In genomic region chr12:93173178-93173957, GRCh38 we compare ENCODE assay signal across 16 cellular contexts.
A peak's percentile ranks its signal among the peaks of the same experiment; 100 is the strongest.
DNase-seq lines count a peak whose midpoint lies in the region; ATAC-seq, FAIRE-seq and TF ChIP-seq lines count a peak whose summit lies in the region.
"Had no signal": no experiment of that assay in that cellular context is flagged by ENCODE, and none has a peak within 500 bp of the region (broad histone marks: within the 10 kb centered on the region; RNA-seq: fewer than 3 reads in every experiment).

No MANE protein-coding gene starts in this region.

- H3K27ac ChIP-seq in DND-41 (ENCODE audit: low read length) (no peak overlapping the region), K562 (ENCODE audit: extremely low read depth, low read depth, low read length) (no peak overlapping the region), psoas muscle (peak overlapping the region; percentile 58)

- no peaks in the 10 kb centered on the region for H3K9me1 ChIP-seq in K562 (ENCODE audit: control insufficient read depth, insufficient read depth, low read length)

- TF ChIP-seq EP300 in K562 (IDR thresholded peaks at IDR 0.05; ENCODE audit: low read length) = no peak

- H3K4me2 ChIP-seq in DND-41 (ENCODE audit: insufficient read depth, low read length) (no peak overlapping the region), K562 (ENCODE audit: insufficient read depth, low read length) (no peak overlapping the region)

- no peaks in the 10 kb centered on the region for H3K36me3 Mint-ChIP-seq in chondrocyte (ENCODE audit: low read depth)
- H3K36me3 Mint-ChIP-seq: activated naive CD8-positive, alpha-beta T cell treated with anti-CD3 and anti-CD28 coated beads, Interleukin-2, amount 10 ng/mL, durations not matched to agents 7 days and 5 days; naive B cell had no signal

- FAIRE-seq in K562 (lab: Jason Lieb, UNC) = no peak

- H3K79me2 ChIP-seq in DND-41 (ENCODE audit: insufficient read depth, low read length) (no peaks in the 10 kb centered on the region), K562 (ENCODE audit: control insufficient read depth, insufficient read depth, low read length) (no peaks in the 10 kb centered on the region)

- BruUV-seq in K562 (replicated peaks; lab: Mats Ljungman, UMichigan) = no TSS peak

- 0 out of 2 replicates have a peak, but pooled peaks cover 3% of the 10 kb centered on the region for H3K4me1 ChIP-seq in DND-41 (ENCODE audit: insufficient read depth, low read length)
- peaks cover 0 to 5% of the 10 kb centered on the region in 2 experiments; a peak in 2 of 5 replicates for H3K4me1 ChIP-seq in K562 (replicated peaks in 1 of 2; ENCODE audit: control insufficient read depth in 2 of 2, insufficient read depth in 2 of 2, low read length in 2 of 2)
- H3K4me1 ChIP-seq in psoas muscle = peaks cover 41% of the 10 kb centered on the region

- H3K9ac ChIP-seq in DND-41 (ENCODE audit: low read depth, low read length) (no peak overlapping the region), K562 (ENCODE audit: insufficient read depth in 1 of 2, low read depth in 2 of 2, low read length in 2 of 2) (no peak overlapping the region)

- CTCF ChIA-PET in K562 (lab: Yijun Ruan, JAX; ENCODE audit: low intra/inter-chr PET ratio) = no interaction called here

- ATAC-seq in DND-41 (ENCODE audit: insufficient read depth, low read depth) (peak; percentile 33; the same call in 1 of the 3 replicates), K562 (no peak), psoas muscle (no peak)
- ATAC-seq: WTC11 had no signal

- no peak overlapping the region for H3K4me3 Mint-ChIP-seq in chondrocyte (ENCODE audit: unreplicated experiment)
- H3K4me3 Mint-ChIP-seq: activated naive CD8-positive, alpha-beta T cell treated with anti-CD3 and anti-CD28 coated beads, Interleukin-2, amount 10 ng/mL, durations not matched to agents 7 days and 5 days; naive B cell; WTC11 had no signal

- no peaks in the 10 kb centered on the region for H3K27me3 ChIP-seq in DND-41 (ENCODE audit: insufficient read depth, low read length, poor library complexity)
- H3K27me3 ChIP-seq in K562 (ENCODE audit: control insufficient read depth in 2 of 2, insufficient read depth in 2 of 2, low read length in 2 of 2) = no peaks in the 10 kb centered on the region
- H3K27me3 ChIP-seq in psoas muscle (ENCODE audit: insufficient read depth in 3 of 3, low read length in 2 of 3) = no peaks in the 10 kb centered on the region

- H3K36me3 ChIP-seq in DND-41 (ENCODE audit: insufficient read depth, low read length) (no peaks in the 10 kb centered on the region), K562 (ENCODE audit: control insufficient read depth, insufficient read depth, low read length) (no peaks in the 10 kb centered on the region), psoas muscle (ENCODE audit: insufficient read depth in 1 of 2, low read depth in 1 of 2) (no peaks in the 10 kb centered on the region)

- no peak for TF ChIP-seq POLR2A in K562 (conservative IDR thresholded peaks at IDR 0.05)

- 17% methylated on average over 2 of the region's 5 CpGs for WGBS in K562 (ENCODE audit: insufficient coverage, low coverage, missing lambda C conversion rate)
- 55 to 62% (median 59%) methylated on average over 5 of the region's 5 CpGs for WGBS in psoas muscle, 3 donors

- no peak for TF ChIP-seq RAD21 in K562 (CRISPR knock-in tag; conservative IDR thresholded peaks at IDR 0.05 in 1 of 2, IDR thresholded peaks at IDR 0.05 in 1 of 2)

- H2AFZ ChIP-seq in DND-41 (ENCODE audit: low read depth, low read length) (no peak overlapping the region), K562 (ENCODE audit: low read depth, low read length) (no peak overlapping the region)

- no peaks in the 10 kb centered on the region for H3K27me3 Mint-ChIP-seq in chondrocyte (ENCODE audit: low read depth)
- H3K27me3 Mint-ChIP-seq: activated naive CD8-positive, alpha-beta T cell treated with anti-CD3 and anti-CD28 coated beads, Interleukin-2, amount 10 ng/mL, durations not matched to agents 7 days and 5 days; naive B cell had no signal

- no peak overlapping the region for H3K4me3 ChIP-seq in DND-41 (ENCODE audit: low read depth in 1 of 2, low read length in 2 of 2)
- no peak overlapping the region for H3K4me3 ChIP-seq in K562
- H3K4me3 ChIP-seq in psoas muscle = no peak overlapping the region
- H3K4me3 ChIP-seq: coronary artery, skin epidermis had no signal

- intact Hi-C loops in K562 (cut with micrococcal nuclease) = no loop called here
- intact Hi-C loops in psoas muscle (cut with DNase I) = no loop called here

- in situ Hi-C loops in K562 (cut with MboI) (no loop called here), G401 (cut with HindIII; ENCODE audit: low sequenced_read_pairs) (no loop called here)

- TF ChIP-seq CTCF in DND-41 (IDR thresholded peaks at IDR 0.05; ENCODE audit: borderline replicate concordance, extremely low read depth, low read length, poor library complexity, severe bottlenecking) (no peak), K562 (IDR thresholded peaks at IDR 0.05 in 2 of 3, conservative IDR thresholded peaks at IDR 0.05 in 1 of 3; ENCODE audit: insufficient read depth in 2 of 3, low read depth in 1 of 3, low read length in 3 of 3) (no peak), psoas muscle (IDR thresholded peaks at IDR 0.05) (no peak), chondrocyte (IDR thresholded peaks at IDR 0.05) (no peak)

- POLR2A ChIA-PET in K562 (lab: Yijun Ruan, JAX) = interaction anchor here (1.0 kb wide), 1 partner anchor 15 kb away, joined by 3 read pairs; no protein-coding TSS in a partner anchor

- H3K9me3 Mint-ChIP-seq in chondrocyte (ENCODE audit: low read depth) = no peaks in the 10 kb centered on the region
- H3K9me3 Mint-ChIP-seq: activated naive CD8-positive, alpha-beta T cell treated with anti-CD3 and anti-CD28 coated beads, Interleukin-2, amount 10 ng/mL, durations not matched to agents 7 days and 5 days; naive B cell had no signal

- DNase-seq in DND-41 (peak; percentile 15), NCI-H1694 (lab: John Stamatoyannopoulos, UW) (peak; percentile 42), K562 (ENCODE audit: extremely low read depth in 1 of 4, low spot score in 3 of 4) (no peak), psoas muscle (no peak), KG1 (lab: John Stamatoyannopoulos, UW) (no peak), activated gamma-delta T cell treated with Interleukin-2 at 50 U/mL for 16 hours (no peak), chondrocyte (ENCODE audit: low spot score) (no peak), G401 (ENCODE audit: low spot score) (no peak)
- DNase-seq: activated CD8-positive, alpha-beta memory T cell treated with anti-CD3 and anti-CD28 coated beads, Interleukin-2, amount 50 U/mL, for 48 hours; activated naive CD8-positive, alpha-beta T cell treated with anti-CD3 and anti-CD28 coated beads, Interleukin-2, amount 10 ng/mL, durations not matched to agents 7 days and 5 days; left colon; naive B cell; NCI-H146 had no signal

- H4K20me1 ChIP-seq in DND-41 (ENCODE audit: insufficient read depth, low read length) (no peaks in the 10 kb centered on the region), K562 (replicated peaks; ENCODE audit: control insufficient read depth, insufficient read depth, low read length) (no peaks in the 10 kb centered on the region)

- peaks cover 35% of the 10 kb centered on the region for H3K4me1 Mint-ChIP-seq in chondrocyte (ENCODE audit: low read depth)
- H3K4me1 Mint-ChIP-seq: activated naive CD8-positive, alpha-beta T cell treated with anti-CD3 and anti-CD28 coated beads, Interleukin-2, amount 10 ng/mL, durations not matched to agents 7 days and 5 days; WTC11 had no signal

- no peaks in the 10 kb centered on the region for H3K9me3 ChIP-seq in DND-41 (ENCODE audit: insufficient read depth, low read length, severe bottlenecking)
- peaks cover under 1% of the 10 kb centered on the region; the same call in 1 of the 2 replicates for H3K9me3 ChIP-seq in K562 (replicated peaks; ENCODE audit: control insufficient read depth, insufficient read depth, low read depth, low read length)
- no peaks in the 10 kb centered on the region for H3K9me3 ChIP-seq in psoas muscle

- H3K27ac Mint-ChIP-seq in chondrocyte (ENCODE audit: unreplicated experiment) = no peak overlapping the region
- H3K27ac Mint-ChIP-seq: activated naive CD8-positive, alpha-beta T cell treated with anti-CD3 and anti-CD28 coated beads, Interleukin-2, amount 10 ng/mL, durations not matched to agents 7 days and 5 days; naive B cell; WTC11 had no signal

TF ChIP-seq in K562, 482 proteins besides CTCF, POLR2A, EP300 and RAD21 (continues in another document):
- TF ChIP-seq TEAD2 (tag; IDR thresholded peaks at IDR 0.05) (no peak), HMGXB4 (CRISPR knock-in tag; IDR thresholded peaks at IDR 0.05) (no peak), NBN (IDR thresholded peaks at IDR 0.05; ENCODE audit: low read depth) (no peak), COPS2 (conservative IDR thresholded peaks at IDR 0.05) (no peak), ZNF79 (CRISPR knock-in tag; IDR thresholded peaks at IDR 0.05; ENCODE audit: low read depth) (no peak), RCOR1 (IDR thresholded peaks at IDR 0.05; ENCODE audit: borderline replicate concordance in 1 of 2, low read depth in 2 of 2, low read length in 2 of 2) (no peak), LEF1 (IDR thresholded peaks at IDR 0.05) (no peak), SAFB (IDR thresholded peaks at IDR 0.05; ENCODE audit: borderline replicate concordance, low read depth, low read length) (no peak), ZNF512 (tag; IDR thresholded peaks at IDR 0.05) (peak; percentile 49)

Comparison
In these comparisons a context has a peak if more than half of its experiments do, and no peak if none do; other contexts are left out.
1. DNase-seq: peak in DND-41 (single experiment) and NCI-H1694 (single experiment); none in K562 (0 of 4), psoas muscle (0 of 2), KG1 (single experiment), activated gamma-delta T cell treated with Interleukin-2 at 50 U/mL for 16 hours (single experiment), chondrocyte (single experiment) and G401 (single experiment).